1 cellular context compared by ENCODE assay signal in genomic region chr16:85447657-85448313, GRCh38.
TF ChIP-seq lines count a peak whose summit lies in the region.

No MANE protein-coding gene starts in this region.

TF ChIP-seq in HepG2, 621 proteins besides CTCF, POLR2A, EP300 and RAD21 (continued from another document and continues in another):
- TF ChIP-seq, protein P1, sequence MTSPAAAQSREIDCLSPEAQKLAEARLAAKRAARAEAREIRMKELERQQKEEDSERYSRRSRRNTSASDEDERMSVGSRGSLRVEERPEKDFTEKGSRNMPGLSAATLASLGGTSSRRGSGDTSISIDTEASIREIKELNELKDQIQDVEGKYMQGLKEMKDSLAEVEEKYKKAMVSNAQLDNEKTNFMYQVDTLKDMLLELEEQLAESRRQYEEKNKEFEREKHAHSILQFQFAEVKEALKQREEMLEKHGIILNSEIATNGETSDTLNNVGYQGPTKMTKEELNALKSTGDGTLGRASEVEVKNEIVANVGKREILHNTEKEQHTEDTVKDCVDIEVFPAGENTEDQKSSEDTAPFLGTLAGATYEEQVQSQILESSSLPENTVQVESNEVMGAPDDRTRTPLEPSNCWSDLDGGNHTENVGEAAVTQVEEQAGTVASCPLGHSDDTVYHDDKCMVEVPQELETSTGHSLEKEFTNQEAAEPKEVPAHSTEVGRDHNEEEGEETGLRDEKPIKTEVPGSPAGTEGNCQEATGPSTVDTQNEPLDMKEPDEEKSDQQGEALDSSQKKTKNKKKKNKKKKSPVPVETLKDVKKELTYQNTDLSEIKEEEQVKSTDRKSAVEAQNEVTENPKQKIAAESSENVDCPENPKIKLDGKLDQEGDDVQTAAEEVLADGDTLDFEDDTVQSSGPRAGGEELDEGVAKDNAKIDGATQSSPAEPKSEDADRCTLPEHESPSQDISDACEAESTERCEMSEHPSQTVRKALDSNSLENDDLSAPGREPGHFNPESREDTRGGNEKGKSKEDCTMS (CRISPR knock-in tag; conservative IDR thresholded peaks at IDR 0.05), result no peak
- peak; percentile 29; the same call in 1 of the 2 replicates for TF ChIP-seq ZNF772 (CRISPR knock-in tag; IDR thresholded peaks at IDR 0.05)
- TF ChIP-seq ZNF292 (CRISPR knock-in tag; IDR thresholded peaks at IDR 0.05; ENCODE audit: borderline replicate concordance, low read depth), result 0 out of 2 replicates have a peak, but pooled peaks have one; percentile 18
- no peak for TF ChIP-seq MTA3 (CRISPR knock-in tag; IDR thresholded peaks at IDR 0.05)
- TF ChIP-seq TBX2 (CRISPR knock-in tag; IDR thresholded peaks at IDR 0.05; ENCODE audit: borderline replicate concordance), result peak; percentile 56
- TF ChIP-seq ELF1 (CRISPR knock-in tag; IDR thresholded peaks at IDR 0.05), result no peak
- TF ChIP-seq CBX2 (IDR thresholded peaks at IDR 0.05; ENCODE audit: low read depth, low read length), result no peak
- TF ChIP-seq CBX2 (CRISPR knock-in tag; IDR thresholded peaks at IDR 0.05; ENCODE audit: low read depth), result no peak
- TF ChIP-seq ZNF83 (CRISPR knock-in tag; IDR thresholded peaks at IDR 0.05; ENCODE audit: borderline replicate concordance), result 0 out of 2 replicates have a peak, but pooled peaks have one; percentile 39
- TF ChIP-seq, protein P2, sequence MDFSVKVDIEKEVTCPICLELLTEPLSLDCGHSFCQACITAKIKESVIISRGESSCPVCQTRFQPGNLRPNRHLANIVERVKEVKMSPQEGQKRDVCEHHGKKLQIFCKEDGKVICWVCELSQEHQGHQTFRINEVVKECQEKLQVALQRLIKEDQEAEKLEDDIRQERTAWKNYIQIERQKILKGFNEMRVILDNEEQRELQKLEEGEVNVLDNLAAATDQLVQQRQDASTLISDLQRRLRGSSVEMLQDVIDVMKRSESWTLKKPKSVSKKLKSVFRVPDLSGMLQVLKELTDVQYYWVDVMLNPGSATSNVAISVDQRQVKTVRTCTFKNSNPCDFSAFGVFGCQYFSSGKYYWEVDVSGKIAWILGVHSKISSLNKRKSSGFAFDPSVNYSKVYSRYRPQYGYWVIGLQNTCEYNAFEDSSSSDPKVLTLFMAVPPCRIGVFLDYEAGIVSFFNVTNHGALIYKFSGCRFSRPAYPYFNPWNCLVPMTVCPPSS (IDR thresholded peaks at IDR 0.05), result no peak
- TF ChIP-seq, protein P3, sequence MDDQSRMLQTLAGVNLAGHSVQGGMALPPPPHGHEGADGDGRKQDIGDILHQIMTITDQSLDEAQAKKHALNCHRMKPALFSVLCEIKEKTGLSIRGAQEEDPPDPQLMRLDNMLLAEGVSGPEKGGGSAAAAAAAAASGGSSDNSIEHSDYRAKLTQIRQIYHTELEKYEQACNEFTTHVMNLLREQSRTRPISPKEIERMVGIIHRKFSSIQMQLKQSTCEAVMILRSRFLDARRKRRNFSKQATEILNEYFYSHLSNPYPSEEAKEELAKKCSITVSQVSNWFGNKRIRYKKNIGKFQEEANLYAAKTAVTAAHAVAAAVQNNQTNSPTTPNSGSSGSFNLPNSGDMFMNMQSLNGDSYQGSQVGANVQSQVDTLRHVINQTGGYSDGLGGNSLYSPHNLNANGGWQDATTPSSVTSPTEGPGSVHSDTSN (CRISPR knock-in tag; IDR thresholded peaks at IDR 0.05; ENCODE audit: borderline replicate concordance), result no peak
- no peak for TF ChIP-seq ONECUT2 (CRISPR knock-in tag; IDR thresholded peaks at IDR 0.05)
- no peak for TF ChIP-seq TBL1XR1 (IDR thresholded peaks at IDR 0.05; ENCODE audit: borderline replicate concordance, low read length, partially characterized antibody)
- TF ChIP-seq PAX8 (CRISPR knock-in tag; IDR thresholded peaks at IDR 0.05; ENCODE audit: borderline replicate concordance), result no peak
- no peak for TF ChIP-seq HNF4A (CRISPR knock-in tag; IDR thresholded peaks at IDR 0.05)
- no peak for TF ChIP-seq HMG20A (CRISPR knock-in tag; IDR thresholded peaks at IDR 0.05; ENCODE audit: borderline replicate concordance)
- TF ChIP-seq DZIP1 (CRISPR knock-in tag; IDR thresholded peaks at IDR 0.05), result 0 out of 2 replicates have a peak, but pooled peaks have one; percentile 14
- TF ChIP-seq BRD4 (CRISPR knock-in tag; IDR thresholded peaks at IDR 0.05), result no peak
- no peak for TF ChIP-seq ZNF550 (CRISPR knock-in tag; IDR thresholded peaks at IDR 0.05; ENCODE audit: borderline replicate concordance)
- TF ChIP-seq, protein P4, sequence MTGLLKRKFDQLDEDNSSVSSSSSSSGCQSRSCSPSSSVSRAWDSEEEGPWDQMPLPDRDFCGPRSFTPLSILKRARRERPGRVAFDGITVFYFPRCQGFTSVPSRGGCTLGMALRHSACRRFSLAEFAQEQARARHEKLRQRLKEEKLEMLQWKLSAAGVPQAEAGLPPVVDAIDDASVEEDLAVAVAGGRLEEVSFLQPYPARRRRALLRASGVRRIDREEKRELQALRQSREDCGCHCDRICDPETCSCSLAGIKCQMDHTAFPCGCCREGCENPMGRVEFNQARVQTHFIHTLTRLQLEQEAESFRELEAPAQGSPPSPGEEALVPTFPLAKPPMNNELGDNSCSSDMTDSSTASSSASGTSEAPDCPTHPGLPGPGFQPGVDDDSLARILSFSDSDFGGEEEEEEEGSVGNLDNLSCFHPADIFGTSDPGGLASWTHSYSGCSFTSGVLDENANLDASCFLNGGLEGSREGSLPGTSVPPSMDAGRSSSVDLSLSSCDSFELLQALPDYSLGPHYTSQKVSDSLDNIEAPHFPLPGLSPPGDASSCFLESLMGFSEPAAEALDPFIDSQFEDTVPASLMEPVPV (CRISPR knock-in tag; IDR thresholded peaks at IDR 0.05), result no peak
- TF ChIP-seq ZNF224 (CRISPR knock-in tag; IDR thresholded peaks at IDR 0.05), result 0 out of 2 replicates have a peak, but pooled peaks have one; percentile 38
- 0 out of 2 replicates have a peak, but pooled peaks have one; percentile 35 for TF ChIP-seq NR0B2 (CRISPR knock-in tag; IDR thresholded peaks at IDR 0.05)
- 0 out of 2 replicates have a peak, but pooled peaks have one; percentile 31 for TF ChIP-seq MYC (CRISPR knock-in tag; IDR thresholded peaks at IDR 0.05; ENCODE audit: borderline replicate concordance)
- 0 out of 2 replicates have a peak, but pooled peaks have one; percentile 21 for TF ChIP-seq HOXA3 (CRISPR knock-in tag; IDR thresholded peaks at IDR 0.05)
- TF ChIP-seq, protein P5, sequence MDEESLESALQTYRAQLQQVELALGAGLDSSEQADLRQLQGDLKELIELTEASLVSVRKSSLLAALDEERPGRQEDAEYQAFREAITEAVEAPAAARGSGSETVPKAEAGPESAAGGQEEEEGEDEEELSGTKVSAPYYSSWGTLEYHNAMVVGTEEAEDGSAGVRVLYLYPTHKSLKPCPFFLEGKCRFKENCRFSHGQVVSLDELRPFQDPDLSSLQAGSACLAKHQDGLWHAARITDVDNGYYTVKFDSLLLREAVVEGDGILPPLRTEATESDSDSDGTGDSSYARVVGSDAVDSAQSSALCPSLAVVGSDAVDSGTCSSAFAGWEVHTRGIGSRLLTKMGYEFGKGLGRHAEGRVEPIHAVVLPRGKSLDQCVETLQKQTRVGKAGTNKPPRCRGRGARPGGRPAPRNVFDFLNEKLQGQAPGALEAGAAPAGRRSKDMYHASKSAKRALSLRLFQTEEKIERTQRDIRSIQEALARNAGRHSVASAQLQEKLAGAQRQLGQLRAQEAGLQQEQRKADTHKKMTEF (CRISPR knock-in tag; IDR thresholded peaks at IDR 0.05), result no peak
- no peak for TF ChIP-seq SETDB1 (CRISPR knock-in tag; IDR thresholded peaks at IDR 0.05; ENCODE audit: borderline replicate concordance)
- no peak for TF ChIP-seq POLR2AphosphoS5 (IDR thresholded peaks at IDR 0.05; ENCODE audit: low read depth, low read length)
- TF ChIP-seq YY1 (IDR thresholded peaks at IDR 0.05; ENCODE audit: insufficient read depth, insufficient replicate concordance, low read depth, low read length), result no peak
- no peak for TF ChIP-seq ZBTB7A (CRISPR knock-in tag; IDR thresholded peaks at IDR 0.05)
- TF ChIP-seq ZNF792 (CRISPR knock-in tag; IDR thresholded peaks at IDR 0.05), result no peak
- no peak for TF ChIP-seq ZNF30 (CRISPR knock-in tag; IDR thresholded peaks at IDR 0.05)
- TF ChIP-seq ZMYM3 (CRISPR knock-in tag; IDR thresholded peaks at IDR 0.05), result peak; percentile 62
- TF ChIP-seq ZKSCAN8 (CRISPR knock-in tag; IDR thresholded peaks at IDR 0.05; ENCODE audit: borderline replicate concordance), result no peak
- no peak for TF ChIP-seq NFE2L1 (CRISPR knock-in tag; IDR thresholded peaks at IDR 0.05; ENCODE audit: borderline replicate concordance)
- TF ChIP-seq AKAP8 (CRISPR knock-in tag; IDR thresholded peaks at IDR 0.05), result no peak
- TF ChIP-seq, protein P6, sequence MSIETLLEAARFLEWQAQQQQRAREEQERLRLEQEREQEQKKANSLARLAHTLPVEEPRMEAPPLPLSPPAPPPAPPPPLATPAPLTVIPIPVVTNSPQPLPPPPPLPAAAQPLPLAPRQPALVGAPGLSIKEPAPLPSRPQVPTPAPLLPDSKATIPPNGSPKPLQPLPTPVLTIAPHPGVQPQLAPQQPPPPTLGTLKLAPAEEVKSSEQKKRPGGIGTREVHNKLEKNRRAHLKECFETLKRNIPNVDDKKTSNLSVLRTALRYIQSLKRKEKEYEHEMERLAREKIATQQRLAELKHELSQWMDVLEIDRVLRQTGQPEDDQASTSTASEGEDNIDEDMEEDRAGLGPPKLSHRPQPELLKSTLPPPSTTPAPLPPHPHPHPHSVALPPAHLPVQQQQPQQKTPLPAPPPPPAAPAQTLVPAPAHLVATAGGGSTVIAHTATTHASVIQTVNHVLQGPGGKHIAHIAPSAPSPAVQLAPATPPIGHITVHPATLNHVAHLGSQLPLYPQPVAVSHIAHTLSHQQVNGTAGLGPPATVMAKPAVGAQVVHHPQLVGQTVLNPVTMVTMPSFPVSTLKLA (IDR thresholded peaks at IDR 0.05), result no peak
- TF ChIP-seq IRF9 (CRISPR knock-in tag; IDR thresholded peaks at IDR 0.05; ENCODE audit: borderline replicate concordance), result 0 out of 2 replicates have a peak, but pooled peaks have one; percentile 1
- no peak for TF ChIP-seq SMAD3 (CRISPR knock-in tag; IDR thresholded peaks at IDR 0.05)
- TF ChIP-seq GLI4 (CRISPR knock-in tag; IDR thresholded peaks at IDR 0.05; ENCODE audit: borderline replicate concordance), result no peak
- no peak for TF ChIP-seq ZNF329 (CRISPR knock-in tag; IDR thresholded peaks at IDR 0.05; ENCODE audit: low read depth)
- no peak for TF ChIP-seq ZNF138 (CRISPR knock-in tag; IDR thresholded peaks at IDR 0.05; ENCODE audit: low read depth)
- 0 out of 2 replicates have a peak, but pooled peaks have one; percentile 22 for TF ChIP-seq MAZ (IDR thresholded peaks at IDR 0.05; ENCODE audit: borderline replicate concordance, low read depth, low read length)
- 0 out of 2 replicates have a peak, but pooled peaks have one; percentile 16 for TF ChIP-seq MAZ (CRISPR knock-in tag; IDR thresholded peaks at IDR 0.05; ENCODE audit: low read depth)
